ENCODE assay signal across 12 cellular contexts in the genomic region with DNA sequence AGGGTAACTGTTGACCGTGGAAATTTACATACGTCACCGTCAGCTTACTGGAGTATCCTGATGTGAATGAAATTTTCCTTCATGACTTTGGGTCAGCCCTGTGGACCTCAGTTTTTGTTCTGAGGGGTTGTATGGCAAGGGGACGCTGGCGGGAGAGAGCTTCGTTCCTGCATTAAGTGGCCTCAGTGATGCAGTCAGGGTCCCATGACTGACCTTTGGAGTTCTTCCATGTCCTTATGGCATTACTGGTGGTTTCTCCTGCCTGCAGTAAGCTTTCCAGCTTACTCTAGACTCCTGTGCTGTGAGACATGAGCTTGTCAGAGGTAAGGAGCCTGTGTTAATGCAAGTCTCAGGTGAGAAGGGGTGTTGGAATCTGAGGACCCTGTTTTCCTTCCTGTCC. TPM values are rescaled to one million over a fixed set of nuclear protein-coding genes. Genes with fewer than 3 reads are reported as not detected.
DNase-seq lines count a peak whose midpoint lies in the region; ATAC-seq and TF ChIP-seq lines count a peak whose summit lies in the region.
"Had no signal": no experiment of that assay in that cellular context is flagged by ENCODE, and none has a peak within 500 bp of the region (broad histone marks: within the 10 kb centered on the region; RNA-seq: fewer than 3 reads in every experiment).

No MANE protein-coding gene starts in this region.

- peak overlapping the region; percentile 94 for H3K4me3 Mint-ChIP-seq in dendritic cell treated with granulocyte-macrophage colony-stimulating factor and Interleukin-4, amounts not matched to agents 40 ng/mL and 50 ng/mL, for 4 days
- no peak overlapping the region for H3K4me3 Mint-ChIP-seq in activated CD4-positive, alpha-beta memory T cell treated with anti-CD3 and anti-CD28 coated beads for 36 hours
- H3K4me3 Mint-ChIP-seq: activated CD4-positive, alpha-beta memory T cell treated with anti-CD3 and anti-CD28 coated beads, Interleukin-2, amount 10 ng/mL, durations not matched to agents 7 days and 5 days had no signal

- peaks cover 8% of the 10 kb centered on the region for H3K36me3 Mint-ChIP-seq in dendritic cell treated with granulocyte-macrophage colony-stimulating factor and Interleukin-4, amounts not matched to agents 40 ng/mL and 50 ng/mL, for 4 days (ENCODE audit: low read depth)
- no peaks in the 10 kb centered on the region for H3K36me3 Mint-ChIP-seq in activated CD4-positive, alpha-beta memory T cell treated with anti-CD3 and anti-CD28 coated beads for 36 hours

- DNase-seq in heart right ventricle (no peak), left cardiac atrium (no peak), mesendoderm (no peak), upper lobe of right lung (no peak), NCI-H1417 treated with DMSO at 0.1 percent for 48 hours (lab: John Stamatoyannopoulos, UW) (no peak), NCI-H2171 (lab: John Stamatoyannopoulos, UW) (no peak)
- no peak for DNase-seq in activated CD4-positive, alpha-beta memory T cell treated with anti-CD3 and anti-CD28 coated beads for 36 hours
- DNase-seq: activated CD4-positive, alpha-beta memory T cell treated with anti-CD3 and anti-CD28 coated beads, Interleukin-2, amount 10 ng/mL, durations not matched to agents 7 days and 5 days; central memory CD4-positive, alpha-beta T cell; thyroid gland had no signal

- H3K4me3 ChIP-seq in heart right ventricle: peak overlapping the region in 6 of 10 donors; percentile 9 to 96 (median 82)
- H3K4me3 ChIP-seq in mesendoderm (ENCODE audit: low read length): no peak overlapping the region
- peak overlapping the region; percentile 87 for H3K4me3 ChIP-seq in upper lobe of right lung

- H3K36me3 ChIP-seq in heart right ventricle (no peaks in the 10 kb centered on the region), mesendoderm (ENCODE audit: control insufficient read depth, insufficient read depth, low read length) (no peaks in the 10 kb centered on the region), upper lobe of right lung (no peaks in the 10 kb centered on the region)
- H3K36me3 ChIP-seq: thyroid gland had no signal

- H2BK15ac ChIP-seq in mesendoderm (replicated peaks; ENCODE audit: low read depth): no peak overlapping the region

- peaks cover 53% of the 10 kb centered on the region for H3K79me2 ChIP-seq in mesendoderm (ENCODE audit: control insufficient read depth, insufficient read depth, low read length)

- no peak for TF ChIP-seq CTCF in heart right ventricle (IDR thresholded peaks at IDR 0.05)
- TF ChIP-seq CTCF in upper lobe of right lung (IDR thresholded peaks at IDR 0.05): no peak

- peak overlapping the region; percentile 87 for H3K27ac Mint-ChIP-seq in dendritic cell treated with granulocyte-macrophage colony-stimulating factor and Interleukin-4, amounts not matched to agents 40 ng/mL and 50 ng/mL, for 4 days
- no peak overlapping the region for H3K27ac Mint-ChIP-seq in activated CD4-positive, alpha-beta memory T cell treated with anti-CD3 and anti-CD28 coated beads for 36 hours
- H3K27ac Mint-ChIP-seq: activated CD4-positive, alpha-beta memory T cell treated with anti-CD3 and anti-CD28 coated beads, Interleukin-2, amount 10 ng/mL, durations not matched to agents 7 days and 5 days had no signal

- no peak overlapping the region for H3K18ac ChIP-seq in mesendoderm (ENCODE audit: low read length)

- H3K4me1 ChIP-seq in heart right ventricle (peaks cover 19 to 77% (median 41%) of the 10 kb centered on the region in 9 donors), mesendoderm (ENCODE audit: control insufficient read depth, low read depth, low read length) (peaks cover 8% of the 10 kb centered on the region), upper lobe of right lung (peaks cover 45% of the 10 kb centered on the region)

- H3K9ac ChIP-seq in mesendoderm (ENCODE audit: low read length): peak overlapping the region; percentile 84

- POLR2A ChIA-PET in activated CD4-positive, alpha-beta memory T cell treated with anti-CD3 and anti-CD28 coated beads for 36 hours (lab: Charles Lee): interaction anchor here (0.9 kb wide), 2 partner anchors 9 to 11 kb away, joined by 3 read pairs; no protein-coding TSS in a partner anchor

- H3K9me3 ChIP-seq in heart right ventricle: no peaks in the 10 kb centered on the region
- no peaks in the 10 kb centered on the region for H3K9me3 ChIP-seq in upper lobe of right lung
- H3K9me3 ChIP-seq: thyroid gland had no signal

- ATAC-seq in heart right ventricle (no peak), left cardiac atrium (no peak), upper lobe of right lung (no peak)

- no peak overlapping the region for H2BK5ac ChIP-seq in mesendoderm (ENCODE audit: low read length)

- intact Hi-C loops in heart right ventricle (cut with DNase I) (no loop called here), left cardiac atrium (cut with DNase I) (no loop called here), upper lobe of right lung (cut with DNase I) (no loop called here)
- intact Hi-C loops in dendritic cell treated with granulocyte-macrophage colony-stimulating factor and Interleukin-4, amounts not matched to agents 40 ng/mL and 50 ng/mL, for 4 days (cut with micrococcal nuclease): loop anchor here (10.0 kb wide), 1 partner anchor 901 kb away; a partner anchor contains a TSS
- intact Hi-C loops in activated CD4-positive, alpha-beta memory T cell treated with anti-CD3 and anti-CD28 coated beads for 36 hours (cut with micrococcal nuclease): no loop called here

- H3K23ac ChIP-seq in mesendoderm (ENCODE audit: low read length): no peak overlapping the region

- peaks cover 31% of the 10 kb centered on the region for H3K4me1 Mint-ChIP-seq in dendritic cell treated with granulocyte-macrophage colony-stimulating factor and Interleukin-4, amounts not matched to agents 40 ng/mL and 50 ng/mL, for 4 days (ENCODE audit: low read depth)
- H3K4me1 Mint-ChIP-seq in activated CD4-positive, alpha-beta memory T cell treated with anti-CD3 and anti-CD28 coated beads for 36 hours (ENCODE audit: low read depth): peaks cover 31% of the 10 kb centered on the region

- H3K27ac ChIP-seq in heart right ventricle (peak overlapping the region in 6 of 10 donors; percentile 4 to 59 (median 42)), mesendoderm (ENCODE audit: low read depth, low read length) (no peak overlapping the region), upper lobe of right lung (peak overlapping the region; percentile 3)

- H3K27me3 ChIP-seq in heart right ventricle (peaks cover 0 to 49% (median 0%) of the 10 kb centered on the region in 7 donors), mesendoderm (ENCODE audit: insufficient read depth, low read length, poor library complexity) (no peaks in the 10 kb centered on the region), upper lobe of right lung (no peaks in the 10 kb centered on the region)
- H3K27me3 ChIP-seq: thyroid gland had no signal

- peak overlapping the region; percentile 46 for H3K4me2 ChIP-seq in mesendoderm (ENCODE audit: low read length)

- H4K8ac ChIP-seq in mesendoderm (ENCODE audit: low read depth, low read length): no peak overlapping the region

- peak overlapping the region; percentile 73 for H3K56ac ChIP-seq in mesendoderm (ENCODE audit: low read length)

- peaks cover 34% of the 10 kb centered on the region for H3K79me1 ChIP-seq in mesendoderm (ENCODE audit: low read length)

- H4K5ac ChIP-seq in mesendoderm (ENCODE audit: low read length): no peak overlapping the region

- H2AK5ac ChIP-seq in mesendoderm (ENCODE audit: low read length): no peak overlapping the region

- H3K4ac ChIP-seq in mesendoderm (ENCODE audit: low read depth, low read length): no peak overlapping the region

- H3K9me3 Mint-ChIP-seq in dendritic cell treated with granulocyte-macrophage colony-stimulating factor and Interleukin-4, amounts not matched to agents 40 ng/mL and 50 ng/mL, for 4 days: no peaks in the 10 kb centered on the region
- H3K9me3 Mint-ChIP-seq in activated CD4-positive, alpha-beta memory T cell treated with anti-CD3 and anti-CD28 coated beads for 36 hours: no peaks in the 10 kb centered on the region
- H3K9me3 Mint-ChIP-seq: activated CD4-positive, alpha-beta memory T cell treated with anti-CD3 and anti-CD28 coated beads, Interleukin-2, amount 10 ng/mL, durations not matched to agents 7 days and 5 days had no signal

- no peak overlapping the region for H2BK120ac ChIP-seq in mesendoderm (ENCODE audit: low read depth, low read length)

- CTCF ChIA-PET in activated CD4-positive, alpha-beta memory T cell treated with anti-CD3 and anti-CD28 coated beads for 36 hours (lab: Charles Lee): interaction anchor here (0.5 to 14.4 kb wide), 5 partner anchors 9 to 242 kb away, joined by 3 to 432 read pairs (median 15); no protein-coding TSS in a partner anchor

- WGBS in heart right ventricle, 2 donors: 55 to 56% methylated on average over 6 of the region's 6 CpGs
- no CpG with 5 or more reads among the region's 6 CpGs for WGBS in mesendoderm (ENCODE audit: extremely low coverage, insufficient coverage, low lambda C conversion rate)

- H3K27me3 Mint-ChIP-seq in dendritic cell treated with granulocyte-macrophage colony-stimulating factor and Interleukin-4, amounts not matched to agents 40 ng/mL and 50 ng/mL, for 4 days: peaks cover 49% of the 10 kb centered on the region
- peaks cover 46% of the 10 kb centered on the region for H3K27me3 Mint-ChIP-seq in activated CD4-positive, alpha-beta memory T cell treated with anti-CD3 and anti-CD28 coated beads for 36 hours

RNA-seq across cellular contexts. Expression of a gene that starts 1.8 kb away (rescaled TPM):
- total RNA-seq in heart right ventricle (10 to 100 TPM; 26.5 to 77.1 (median 38.1) TPM), left cardiac atrium (10 to 100 TPM; 29.6 to 77.5 TPM), upper lobe of right lung (60.8 TPM)
- 10 to 100 TPM; 34.2 to 45.1 TPM for polyA plus RNA-seq in heart right ventricle
- 145 TPM for polyA plus RNA-seq in mesendoderm (2013, experiment 1 of 2)
- polyA plus RNA-seq in mesendoderm (2013, experiment 2 of 2): 145 TPM
- 1 to 10 TPM; 3.7 to 4.9 TPM for total RNA-seq in activated CD4-positive, alpha-beta memory T cell treated with anti-CD3 and anti-CD28 coated beads for 36 hours
- total RNA-seq: OCI-LY7 had no signal

RNA-seq across cellular contexts. Expression of a gene that starts 52.8 kb away (rescaled TPM):
- total RNA-seq in heart right ventricle (100 to 1,000 TPM; 167 to 212 (median 188) TPM), left cardiac atrium (100 to 1,000 TPM; 175 to 223 TPM), upper lobe of right lung (131 TPM)
- 100 to 1,000 TPM in 1 of 2 donors, 10 to 100 TPM in 1; 89.9 to 121 TPM for polyA plus RNA-seq in heart right ventricle
- 74.3 TPM for polyA plus RNA-seq in mesendoderm (2013, experiment 1 of 2)
- polyA plus RNA-seq in mesendoderm (2013, experiment 2 of 2): 75.1 TPM
- 10 to 100 TPM; 46.7 to 49.8 TPM for total RNA-seq in activated CD4-positive, alpha-beta memory T cell treated with anti-CD3 and anti-CD28 coated beads for 36 hours

Comparison
In these comparisons a context has a peak if more than half of its experiments do, and no peak if none do; other contexts are left out.
1. RNA of a gene that starts 1.8 kb away (total RNA-seq): 29.6 to 77.5 TPM in left cardiac atrium, 60.8 TPM in upper lobe of right lung (single experiment) and 26.5 to 77.1 TPM in heart right ventricle; 3.7 to 4.9 TPM in activated CD4-positive, alpha-beta memory T cell treated with anti-CD3 and anti-CD28 coated beads for 36 hours; every median in the first group is over 4 times any median in the second.